In genomic region chr11:27282141-27282590, GRCh38 we compare ENCODE assay signal across 12 cellular contexts.
DNase-seq lines count a peak whose midpoint lies in the region; ATAC-seq and TF ChIP-seq lines count a peak whose summit lies in the region.
"Had no signal": no experiment of that assay in that cellular context is flagged by ENCODE, and none has a peak within 500 bp of the region (broad histone marks: within the 10 kb centered on the region; RNA-seq: fewer than 3 reads in every experiment).

No MANE protein-coding gene starts in this region.

- H3K4me1 ChIP-seq in upper lobe of right lung, result peaks cover 6% of the 10 kb centered on the region

- H3K4me1 Mint-ChIP-seq in activated CD8-positive, alpha-beta memory T cell treated with anti-CD3 and anti-CD28 coated beads, Interleukin-2, amount 10 ng/mL, durations not matched to agents 7 days and 5 days, result peaks cover 23% of the 10 kb centered on the region
- H3K4me1 Mint-ChIP-seq: T-cell had no signal

- peak overlapping the region; percentile 30 for H3K27ac Mint-ChIP-seq in activated CD8-positive, alpha-beta memory T cell treated with anti-CD3 and anti-CD28 coated beads, Interleukin-2, amount 10 ng/mL, durations not matched to agents 7 days and 5 days
- H3K27ac Mint-ChIP-seq: activated T-helper 1 cell treated with anti-CD3 and anti-CD28 coated beads, Interleukin-12 subunit alpha, Interleukin-12 subunit beta, Interleukin-2, Interleukin-4 antibody, amounts not matched to agents 30 ng/mL and 10 ng/mL and 1 ng/mL, durations not matched to agents 14 hours and 24 hours and 36 hours; T-cell had no signal

- no peak overlapping the region for H3K4me3 Mint-ChIP-seq in activated CD8-positive, alpha-beta memory T cell treated with anti-CD3 and anti-CD28 coated beads, Interleukin-2, amount 10 ng/mL, durations not matched to agents 7 days and 5 days
- H3K4me3 Mint-ChIP-seq: activated T-helper 1 cell treated with anti-CD3 and anti-CD28 coated beads, Interleukin-12 subunit alpha, Interleukin-12 subunit beta, Interleukin-2, Interleukin-4 antibody, amounts not matched to agents 30 ng/mL and 10 ng/mL and 1 ng/mL, durations not matched to agents 14 hours and 24 hours and 36 hours; T-cell had no signal

- DNase-seq in activated CD8-positive, alpha-beta memory T cell treated with anti-CD3 and anti-CD28 coated beads, Interleukin-2, amount 10 ng/mL, durations not matched to agents 7 days and 5 days, result peak; percentile 43
- no peak for DNase-seq in activated CD8-positive, alpha-beta memory T cell treated with anti-CD3 and anti-CD28 coated beads, Interleukin-2, amount 50 U/mL, for 48 hours
- peak; percentile 93 for DNase-seq in astrocyte of the hippocampus (ENCODE audit: low read depth, low spot score)
- DNase-seq in kidney glomerular epithelial cell (lab: John Stamatoyannopoulos, UW), result peak; percentile 83
- DNase-seq in upper lobe of right lung, result no peak
- DNase-seq in SHP77 (lab: John Stamatoyannopoulos, UW), result no peak
- no peak for DNase-seq in NCI-H1048 (lab: John Stamatoyannopoulos, UW)
- DNase-seq in 8988T, result no peak
- DNase-seq: NCI-H187 treated with DMSO at 0.1 percent for 48 hours, spleen, T-cell had no signal

- no peaks in the 10 kb centered on the region for H3K9me3 Mint-ChIP-seq in activated CD8-positive, alpha-beta memory T cell treated with anti-CD3 and anti-CD28 coated beads, Interleukin-2, amount 10 ng/mL, durations not matched to agents 7 days and 5 days (ENCODE audit: low read depth)
- H3K9me3 Mint-ChIP-seq: activated T-helper 1 cell treated with anti-CD3 and anti-CD28 coated beads, Interleukin-12 subunit alpha, Interleukin-12 subunit beta, Interleukin-2, Interleukin-4 antibody, amounts not matched to agents 30 ng/mL and 10 ng/mL and 1 ng/mL, durations not matched to agents 14 hours and 24 hours and 36 hours; T-cell had no signal

- peak overlapping the region; percentile 11 for H3K27ac ChIP-seq in upper lobe of right lung

- peaks cover 32% of the 10 kb centered on the region for H3K27me3 Mint-ChIP-seq in activated CD8-positive, alpha-beta memory T cell treated with anti-CD3 and anti-CD28 coated beads, Interleukin-2, amount 10 ng/mL, durations not matched to agents 7 days and 5 days

- no peak overlapping the region for H3K4me3 ChIP-seq in upper lobe of right lung
- H3K4me3 ChIP-seq: spleen had no signal

- H3K36me3 ChIP-seq in upper lobe of right lung, result no peaks in the 10 kb centered on the region
- H3K36me3 ChIP-seq: spleen had no signal

- no peaks in the 10 kb centered on the region for H3K36me3 Mint-ChIP-seq in activated CD8-positive, alpha-beta memory T cell treated with anti-CD3 and anti-CD28 coated beads, Interleukin-2, amount 10 ng/mL, durations not matched to agents 7 days and 5 days
- H3K36me3 Mint-ChIP-seq: T-cell had no signal

- H3K9me3 ChIP-seq in upper lobe of right lung, result no peaks in the 10 kb centered on the region
- H3K9me3 ChIP-seq: spleen had no signal

- CTCF ChIA-PET in activated CD8-positive, alpha-beta memory T cell treated with anti-CD3 and anti-CD28 coated beads, Interleukin-2, amount 10 ng/mL, durations not matched to agents 7 days and 5 days (lab: Charles Lee), result interaction anchor here (1.4 to 1.8 kb wide), 2 partner anchors 14 to 23 kb away, joined by 3 to 5 read pairs; no protein-coding TSS in a partner anchor

- ATAC-seq in activated CD8-positive, alpha-beta memory T cell treated with anti-CD3 and anti-CD28 coated beads, Interleukin-2, amount 10 ng/mL, durations not matched to agents 7 days and 5 days, result peak; percentile 68
- ATAC-seq in upper lobe of right lung, result peak; percentile 48
- ATAC-seq: T-cell had no signal

- no peaks in the 10 kb centered on the region for H3K27me3 ChIP-seq in upper lobe of right lung
- H3K27me3 ChIP-seq: spleen had no signal

- intact Hi-C loops in upper lobe of right lung (cut with DNase I), result no loop called here

- TF ChIP-seq CTCF in upper lobe of right lung (IDR thresholded peaks at IDR 0.05), result no peak

Comparison
In these comparisons a context has a peak if more than half of its experiments do, and no peak if none do; other contexts are left out.
1. DNase-seq: peak in activated CD8-positive, alpha-beta memory T cell treated with anti-CD3 and anti-CD28 coated beads, Interleukin-2, amount 10 ng/mL, durations not matched to agents 7 days and 5 days (single experiment), astrocyte of the hippocampus (single experiment) and kidney glomerular epithelial cell (single experiment); none in activated CD8-positive, alpha-beta memory T cell treated with anti-CD3 and anti-CD28 coated beads, Interleukin-2, amount 50 U/mL, for 48 hours (single experiment), upper lobe of right lung (single experiment), SHP77 (0 of 2), NCI-H1048 (single experiment) and 8988T (single experiment).